ENCODE assay signal across 27 cellular contexts in genomic region chr3:143343944-143344343, GRCh38.
"Had no signal": no experiment of that assay in that cellular context is flagged by ENCODE, and none has a peak within 500 bp of the region (broad histone marks: within the 10 kb centered on the region; RNA-seq: fewer than 3 reads in every experiment).

No MANE protein-coding gene starts in this region.

- DNase-seq: activated CD4-positive, alpha-beta memory T cell treated with anti-CD3 and anti-CD28 coated beads for 36 hours; activated CD4-positive, alpha-beta T cell treated with anti-CD3 and anti-CD28 coated beads, Interleukin-2, amount 10 ng/mL, durations not matched to agents 7 days and 5 days; activated CD4-positive, CD25-positive, alpha-beta regulatory T cell; activated CD8-positive, alpha-beta memory T cell treated with anti-CD3 and anti-CD28 coated beads for 24 hours; activated effector memory CD4-positive, alpha-beta T cell treated with anti-CD3 and anti-CD28 coated beads, Interleukin-2, amount 50 U/mL, for 16 hours; activated naive CD4-positive, alpha-beta T cell treated with Interleukin-2 at 50 U/mL for 16 hours; activated naive CD8-positive, alpha-beta T cell treated with anti-CD3 and anti-CD28 coated beads, Interleukin-2, amount 50 U/mL, for 24 hours; activated T-cell treated with anti-CD3 and anti-CD28 coated beads, Interleukin-2, amount 50 U/mL, for 4 hours; amniotic stem cell; body of pancreas; KG1; NCI-H1092; NCI-H1417; NCI-H1930; NCI-H2107; NCI-H2171 treated with DMSO at 0.1 percent for 48 hours; NCI-H345; NCI-H510A; NCI-H526 treated with DMSO at 0.1 percent for 48 hours; NCI-H82; SIG-M5; T-cell had no signal

- H3K27ac ChIP-seq: ascending aorta, body of pancreas, SK-N-MC, VCaP had no signal

- H3K27me3 ChIP-seq: ascending aorta, body of pancreas had no signal

- ATAC-seq: activated naive CD4-positive, alpha-beta T cell treated with anti-CD3 and anti-CD28 coated beads, Interleukin-2, amount 50 U/mL, for 72 hours; activated naive CD8-positive, alpha-beta T cell treated with anti-CD3 and anti-CD28 coated beads, Interleukin-2, amount 50 U/mL, for 24 hours; activated T-cell treated with anti-CD3 and anti-CD28 coated beads, Interleukin-2, amount 50 U/mL, for 4 hours; body of pancreas; T-cell had no signal

- H3K36me3 ChIP-seq: ascending aorta had no signal

- H3K9me3 ChIP-seq: ascending aorta, body of pancreas had no signal

- FAIRE-seq: bronchial epithelial cell had no signal

- H3K4me3 ChIP-seq: ascending aorta, body of pancreas, SK-N-MC had no signal

- H3K4me1 ChIP-seq: ascending aorta, body of pancreas had no signal
